Comparison of ENCODE assay signal across 8 cellular contexts in the genomic region with DNA sequence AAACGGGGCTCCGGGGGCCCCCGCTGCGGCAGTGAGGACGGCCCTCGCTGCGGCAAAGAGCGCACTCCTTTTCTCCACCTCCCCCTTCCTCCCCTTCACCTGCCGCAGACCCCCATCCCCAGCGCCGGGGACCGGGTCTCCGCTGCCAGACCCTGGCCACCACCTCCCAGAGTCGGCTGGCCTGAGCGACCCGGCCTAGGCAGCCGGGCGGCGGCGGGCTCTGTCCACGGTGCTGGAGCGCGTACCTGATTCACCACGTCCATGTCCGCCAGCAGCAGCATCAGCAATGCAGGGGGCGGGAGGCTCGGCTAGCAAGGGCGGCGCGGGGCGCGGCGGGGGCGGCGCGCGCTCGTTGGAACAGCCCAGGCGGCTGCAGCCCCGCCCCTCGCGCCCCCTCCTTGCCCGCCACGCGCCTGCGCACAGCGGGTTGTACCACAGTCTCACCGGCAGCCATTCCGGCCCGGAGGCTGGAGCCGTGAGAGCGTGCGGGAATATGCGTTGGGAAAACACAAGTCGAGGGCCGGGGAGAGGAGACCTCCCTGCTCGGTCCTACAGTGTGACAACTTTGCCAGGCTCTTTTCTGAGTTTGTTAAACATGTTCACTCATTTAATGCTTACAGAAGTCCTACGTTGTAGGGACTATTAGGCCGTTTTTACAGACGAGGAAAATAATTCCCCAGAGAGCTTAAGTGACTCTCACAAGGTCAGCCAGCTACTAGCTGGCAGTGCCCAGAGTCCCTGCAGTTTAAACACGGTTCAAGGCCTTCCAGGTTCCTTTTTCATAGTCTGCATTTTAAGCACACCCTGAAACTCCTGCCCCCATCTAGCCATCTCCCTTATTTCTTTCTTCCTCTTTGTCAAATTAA. TPM values are rescaled to one million over a fixed set of nuclear protein-coding genes. Genes with fewer than 3 reads are reported as not detected.
DNase-seq lines count a peak whose midpoint lies in the region; ATAC-seq, FAIRE-seq and TF ChIP-seq lines count a peak whose summit lies in the region.

A gene (minus strand): TSS at position 288 of the 866 bp plus-strand sequence. CDS start 7 bp downstream, at position 281.

- H3K36me3 ChIP-seq in WERI-Rb-1, result peaks cover 37% of the 10 kb centered on the region
- H3K36me3 ChIP-seq in breast epithelium, result no peaks in the 10 kb centered on the region
- no peaks in the 10 kb centered on the region for H3K36me3 ChIP-seq in spleen

- no peaks in the 10 kb centered on the region for H3K9me3 ChIP-seq in A549
- no peaks in the 10 kb centered on the region for H3K9me3 ChIP-seq in WERI-Rb-1 (ENCODE audit: severe bottlenecking)
- H3K9me3 ChIP-seq in breast epithelium, result no peaks in the 10 kb centered on the region
- no peaks in the 10 kb centered on the region for H3K9me3 ChIP-seq in spleen

- TF ChIP-seq CTCF in A549 (IDR thresholded peaks at IDR 0.05) (no peak), WERI-Rb-1 (IDR thresholded peaks at IDR 0.05; ENCODE audit: low read depth, low read length) (no peak), breast epithelium (IDR thresholded peaks at IDR 0.05) (no peak), spleen (IDR thresholded peaks at IDR 0.05 in 8 of 11, conservative IDR thresholded peaks at IDR 0.05 in 3 of 11) (no peak)

- 11% methylated on average over 7 of the region's 61 CpGs for WGBS in A549 (ENCODE audit: missing lambda C conversion rate)
- 0 to 33% (median 1%) methylated on average over 9 to 61 of the region's 61 CpGs for WGBS in spleen, 5 donors

- POLR2A ChIA-PET in A549 (lab: Yijun Ruan, JAX), result interaction anchor here (0.7 to 1.3 kb wide), 2 partner anchors 9 to 69 kb away, joined by 4 to 5 read pairs; no protein-coding TSS in a partner anchor

- DNase-seq in A549 (ENCODE audit: low read depth in 1 of 2, low spot score in 1 of 2) (peak; percentile 81 to 91), NCI-H2107 treated with DMSO at 0.1 percent for 48 hours (lab: John Stamatoyannopoulos, UW; ENCODE audit: unreplicated experiment) (peak; percentile 70), WERI-Rb-1 (peak; percentile 83), breast epithelium (ENCODE audit: low spot score in 2 of 2) (peak; percentile 87 to 88), inferior parietal cortex (ENCODE audit: extremely low spot score) (peak; percentile 68), spleen (peak; percentile 95)

- TF ChIP-seq EP300 in A549 (IDR thresholded peaks at IDR 0.05), result no peak

- no peak for TF ChIP-seq RAD21 in A549 (conservative IDR thresholded peaks at IDR 0.05 in 1 of 2, IDR thresholded peaks at IDR 0.05 in 1 of 2)

- H3K4me3 ChIP-seq in A549 (peak within 1 kb of the TSS; percentile 42), WERI-Rb-1 (ENCODE audit: low read depth, low read length) (peak within 1 kb of the TSS; percentile 64), breast epithelium (peak within 1 kb of the TSS; percentile 35 to 59 (median 38)), spleen (peak within 1 kb of the TSS in 7 of 8 donors; percentile 20 to 62 (median 31))

- intact Hi-C loops in breast epithelium (cut with DNase I; ENCODE audit: low total_unique reads) (no loop called here), spleen (cut with DNase I; ENCODE audit: low total_unique reads) (no loop called here)

- H3K27me3 ChIP-seq in WERI-Rb-1 (ENCODE audit: insufficient read depth, low read depth, severe bottlenecking) (no peaks in the 10 kb centered on the region), breast epithelium (peaks cover 0 to 49% of the 10 kb centered on the region in 2 donors), spleen (replicated peaks in 1 of 7) (peaks cover 0 to 2% (median 0%) of the 10 kb centered on the region in 7 donors)

- TF ChIP-seq POLR2A in A549 (IDR thresholded peaks at IDR 0.05; ENCODE audit: low read length) (peak; percentile 90), breast epithelium (IDR thresholded peaks at IDR 0.05) (peak; percentile 22), spleen (IDR thresholded peaks at IDR 0.05) (peak in 1 of 3 donors; percentile 64)

- H3K4me1 ChIP-seq in A549, result peaks cover 9% of the 10 kb centered on the region; the same call in 1 of the 3 replicates
- H3K4me1 ChIP-seq in breast epithelium, result no peaks in the 10 kb centered on the region
- peaks cover 0 to 16% (median 2%) of the 10 kb centered on the region in 6 donors for H3K4me1 ChIP-seq in spleen

- FAIRE-seq in A549 (lab: Jason Lieb, UNC), result peak; percentile 83

- CTCF ChIA-PET in A549 (lab: Yijun Ruan, JAX), result no interaction called here

- H3K27ac ChIP-seq in A549, result peak within 1 kb of the TSS; percentile 55 to 81
- H3K27ac ChIP-seq in WERI-Rb-1, result peak within 1 kb of the TSS; percentile 95
- peak within 1 kb of the TSS; percentile 57 to 64 for H3K27ac ChIP-seq in breast epithelium
- peak within 1 kb of the TSS; percentile 36 to 83 (median 76) for H3K27ac ChIP-seq in spleen

- H3K4me2 ChIP-seq in A549, result peak within 1 kb of the TSS; percentile 70

- ATAC-seq in A549, result peak; percentile 94 to 97
- peak; percentile 86 for ATAC-seq in GM18519 (IDR thresholded peaks at IDR 0.05; ENCODE audit: low FRiP score, unreplicated experiment)
- peak; percentile 95 for ATAC-seq in HG03039 (IDR thresholded peaks at IDR 0.05; ENCODE audit: unreplicated experiment)

TF ChIP-seq in A549, 52 proteins besides CTCF, POLR2A, EP300 and RAD21 (continues in another document):
- TF ChIP-seq JUN (IDR thresholded peaks at IDR 0.05), result peak; percentile 33 to 77; a peak in 2 of 5 replicates
- no peak for TF ChIP-seq HOXA7 (CRISPR knock-in tag; IDR thresholded peaks at IDR 0.05)
- no peak for TF ChIP-seq SREBF2 (IDR thresholded peaks at IDR 0.05)
- TF ChIP-seq POLR2AphosphoS2 (conservative IDR thresholded peaks at IDR 0.05; ENCODE audit: low read length), result no peak
- no peak for TF ChIP-seq SMC3 (IDR thresholded peaks at IDR 0.05)
- TF ChIP-seq ZNF302 (CRISPR knock-in tag; IDR thresholded peaks at IDR 0.05), result no peak
- TF ChIP-seq JUNB (IDR thresholded peaks at IDR 0.05), result no peak
- TF ChIP-seq, protein P1, sequence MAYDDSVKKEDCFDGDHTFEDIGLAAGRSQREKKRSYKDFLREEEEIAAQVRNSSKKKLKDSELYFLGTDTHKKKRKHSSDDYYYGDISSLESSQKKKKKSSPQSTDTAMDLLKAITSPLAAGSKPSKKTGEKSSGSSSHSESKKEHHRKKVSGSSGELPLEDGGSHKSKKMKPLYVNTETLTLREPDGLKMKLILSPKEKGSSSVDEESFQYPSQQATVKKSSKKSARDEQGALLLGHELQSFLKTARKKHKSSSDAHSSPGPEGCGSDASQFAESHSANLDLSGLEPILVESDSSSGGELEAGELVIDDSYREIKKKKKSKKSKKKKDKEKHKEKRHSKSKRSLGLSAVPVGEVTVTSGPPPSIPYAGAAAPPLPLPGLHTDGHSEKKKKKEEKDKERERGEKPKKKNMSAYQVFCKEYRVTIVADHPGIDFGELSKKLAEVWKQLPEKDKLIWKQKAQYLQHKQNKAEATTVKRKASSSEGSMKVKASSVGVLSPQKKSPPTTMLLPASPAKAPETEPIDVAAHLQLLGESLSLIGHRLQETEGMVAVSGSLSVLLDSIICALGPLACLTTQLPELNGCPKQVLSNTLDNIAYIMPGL (CRISPR knock-in tag; IDR thresholded peaks at IDR 0.05; ENCODE audit: borderline replicate concordance), result no peak
- no peak for TF ChIP-seq RCOR1 (IDR thresholded peaks at IDR 0.05; ENCODE audit: low read depth, low read length)
- no peak for TF ChIP-seq TP53 (CRISPR knock-in tag; IDR thresholded peaks at IDR 0.05)
- no peak for TF ChIP-seq MAZ (IDR thresholded peaks at IDR 0.05; ENCODE audit: borderline replicate concordance, low read depth, low read length)
- no peak for TF ChIP-seq EHMT2 (IDR thresholded peaks at IDR 0.05; ENCODE audit: low read depth)
- TF ChIP-seq, protein P2, sequence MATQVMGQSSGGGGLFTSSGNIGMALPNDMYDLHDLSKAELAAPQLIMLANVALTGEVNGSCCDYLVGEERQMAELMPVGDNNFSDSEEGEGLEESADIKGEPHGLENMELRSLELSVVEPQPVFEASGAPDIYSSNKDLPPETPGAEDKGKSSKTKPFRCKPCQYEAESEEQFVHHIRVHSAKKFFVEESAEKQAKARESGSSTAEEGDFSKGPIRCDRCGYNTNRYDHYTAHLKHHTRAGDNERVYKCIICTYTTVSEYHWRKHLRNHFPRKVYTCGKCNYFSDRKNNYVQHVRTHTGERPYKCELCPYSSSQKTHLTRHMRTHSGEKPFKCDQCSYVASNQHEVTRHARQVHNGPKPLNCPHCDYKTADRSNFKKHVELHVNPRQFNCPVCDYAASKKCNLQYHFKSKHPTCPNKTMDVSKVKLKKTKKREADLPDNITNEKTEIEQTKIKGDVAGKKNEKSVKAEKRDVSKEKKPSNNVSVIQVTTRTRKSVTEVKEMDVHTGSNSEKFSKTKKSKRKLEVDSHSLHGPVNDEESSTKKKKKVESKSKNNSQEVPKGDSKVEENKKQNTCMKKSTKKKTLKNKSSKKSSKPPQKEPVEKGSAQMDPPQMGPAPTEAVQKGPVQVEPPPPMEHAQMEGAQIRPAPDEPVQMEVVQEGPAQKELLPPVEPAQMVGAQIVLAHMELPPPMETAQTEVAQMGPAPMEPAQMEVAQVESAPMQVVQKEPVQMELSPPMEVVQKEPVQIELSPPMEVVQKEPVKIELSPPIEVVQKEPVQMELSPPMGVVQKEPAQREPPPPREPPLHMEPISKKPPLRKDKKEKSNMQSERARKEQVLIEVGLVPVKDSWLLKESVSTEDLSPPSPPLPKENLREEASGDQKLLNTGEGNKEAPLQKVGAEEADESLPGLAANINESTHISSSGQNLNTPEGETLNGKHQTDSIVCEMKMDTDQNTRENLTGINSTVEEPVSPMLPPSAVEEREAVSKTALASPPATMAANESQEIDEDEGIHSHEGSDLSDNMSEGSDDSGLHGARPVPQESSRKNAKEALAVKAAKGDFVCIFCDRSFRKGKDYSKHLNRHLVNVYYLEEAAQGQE (IDR thresholded peaks at IDR 0.05), result peak; percentile 94
- TF ChIP-seq, protein P3, sequence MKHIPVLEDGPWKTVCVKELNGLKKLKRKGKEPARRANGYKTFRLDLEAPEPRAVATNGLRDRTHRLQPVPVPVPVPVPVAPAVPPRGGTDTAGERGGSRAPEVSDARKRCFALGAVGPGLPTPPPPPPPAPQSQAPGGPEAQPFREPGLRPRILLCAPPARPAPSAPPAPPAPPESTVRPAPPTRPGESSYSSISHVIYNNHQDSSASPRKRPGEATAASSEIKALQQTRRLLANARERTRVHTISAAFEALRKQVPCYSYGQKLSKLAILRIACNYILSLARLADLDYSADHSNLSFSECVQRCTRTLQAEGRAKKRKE (CRISPR knock-in tag; IDR thresholded peaks at IDR 0.05; ENCODE audit: low read depth), result no peak
- no peak for TF ChIP-seq CBX8 (IDR thresholded peaks at IDR 0.05)

RNA-seq across cellular contexts. Expression of the gene that starts here (rescaled TPM):
- polyA plus RNA-seq in A549 (2011; rRNA removed) (1.3 and 1.7 TPM in 2 replicates), A549 (2017; fragmentation: RNase III; extraction: RNeasy Plus Mini Kit Qiagen cat#74134 plus additional on column Dnase treatment) (3.3 to 4.0 TPM (median 3.8 TPM) in 3 replicates), spleen (1 to 10 TPM in 2 of 3 donors, under 1 TPM in 1; 0.48 to 2.1 (median 1.3) TPM)
- 1.5 and 1.6 TPM in 2 replicates for polyA plus RNA-seq in A549 (2012; cell fraction: cytosol; rRNA removed)
- 2.1 and 2.6 TPM in 2 replicates for polyA plus RNA-seq in A549 (2012; cell fraction: nucleus; rRNA removed)
- 1.1 and 1.3 TPM in 2 replicates for polyA minus RNA-seq in A549 (2011; rRNA and poly(A)+ RNA removed)
- total RNA-seq in breast epithelium (1 to 10 TPM; 1.0 to 2.7 (median 1.3) TPM), spleen (1 to 10 TPM in 5 of 7 donors, under 1 TPM in 2; 0.52 to 3.6 (median 1.5) TPM)

Comparison
In these comparisons a context has a peak if more than half of its experiments do, and no peak if none do; other contexts are left out.
1. Peak in every context shown above with its lines: DNase-seq, ATAC-seq, H3K4me3 ChIP-seq and H3K27ac ChIP-seq.